In genomic region chr19:55112781-55113569, GRCh38 we compare ENCODE assay signal across 1 cellular context.
TF ChIP-seq lines count a peak whose summit lies in the region.

No MANE protein-coding gene starts in this region.

TF ChIP-seq in GM12878, 131 proteins besides CTCF, POLR2A, EP300 and RAD21:
- TF ChIP-seq TCF3 (IDR thresholded peaks at IDR 0.05; ENCODE audit: borderline replicate concordance, insufficient read depth, low read depth, low read length) (0 out of 2 replicates have a peak, but pooled peaks have one; percentile 28), NR2F1 (conservative IDR thresholded peaks at IDR 0.05) (peak; percentile 22; the same call in 1 of the 2 replicates), SMAD5 (IDR thresholded peaks at IDR 0.05; ENCODE audit: low read depth) (no peak), TCF12 (IDR thresholded peaks at IDR 0.05; ENCODE audit: low read depth, low read length) (0 out of 2 replicates have a peak, but pooled peaks have one; percentile 11)
